In genomic region chr15:69339214-69339543, GRCh38 we compare ENCODE assay signal across 10 cellular contexts. TPM values are rescaled to one million over a fixed set of nuclear protein-coding genes. Genes with fewer than 3 reads are reported as not detected.
A peak's percentile ranks its signal among the peaks of the same experiment; 100 is the strongest.
DNase-seq lines count a peak whose midpoint lies in the region; ATAC-seq, FAIRE-seq and TF ChIP-seq lines count a peak whose summit lies in the region.
"Not testable (repeated sequence)": the region's sequence is repeated elsewhere in the genome, so short reads cannot be mapped to it uniquely, and the experiment has no call there.
"Had no signal": no experiment of that assay in that cellular context is flagged by ENCODE, and none has a peak within 500 bp of the region (broad histone marks: within the 10 kb centered on the region; RNA-seq: fewer than 3 reads in every experiment).

No MANE protein-coding gene starts in this region.

- ATAC-seq in A549; PC-3; RWPE2 (ENCODE audit: low read depth): not testable (repeated sequence)

- H3K36me3 ChIP-seq in PC-3 (ENCODE audit: low read depth, low read length); RWPE2 (ENCODE audit: low read depth); duodenal mucosa (ENCODE audit: control insufficient read depth in 1 of 2, insufficient read depth in 2 of 2, low read length in 2 of 2); osteoblast (ENCODE audit: insufficient read depth, low read length): not testable (repeated sequence)

- TF ChIP-seq EP300 in A549 (IDR thresholded peaks at IDR 0.05) = not testable (repeated sequence)

- H3K9me2 ChIP-seq in PC-3 (replicated peaks; ENCODE audit: low read length) = not testable (repeated sequence)

- not testable (repeated sequence) for TF ChIP-seq RAD21 in A549 (conservative IDR thresholded peaks at IDR 0.05 in 1 of 2, IDR thresholded peaks at IDR 0.05 in 1 of 2)

- not testable (repeated sequence) for H3F3A ChIP-seq in PC-3 (ENCODE audit: low read length, unreplicated experiment)

- H3K27ac ChIP-seq in A549 (peak overlapping the region in 1 of 2 experiments; percentile 36; a peak in 2 of 6 replicates), PC-3 (ENCODE audit: low read length) (peak overlapping the region; percentile 91), RWPE2 (ENCODE audit: poor library complexity, severe bottlenecking) (peak overlapping the region; percentile 33), duodenal mucosa (ENCODE audit: low read depth, low read length) (peak overlapping the region; percentile 10)
- not testable (repeated sequence) for H3K27ac ChIP-seq in osteoblast (ENCODE audit: low read depth, low read length)

- not testable (repeated sequence) for H3K79me2 ChIP-seq in PC-3 (ENCODE audit: low read length); osteoblast (ENCODE audit: insufficient read depth, low read length)

- not testable (repeated sequence) for H3K4me3 Mint-ChIP-seq in HFFc6

- not testable (repeated sequence) for BruUV-seq in PC-3 (replicated peaks; lab: Mats Ljungman, UMichigan)

- not testable (repeated sequence) for H3K9me3 Mint-ChIP-seq in HFFc6

- H3K4me2 ChIP-seq in A549 = peak overlapping the region; percentile 32; the same call in 2 of the 3 replicates
- peak overlapping the region; percentile 73 for H3K4me2 ChIP-seq in PC-3 (ENCODE audit: low read length)
- peak overlapping the region; percentile 39 for H3K4me2 ChIP-seq in osteoblast (ENCODE audit: insufficient read depth, low read length)

- peaks cover 26% of the 10 kb centered on the region for H3K4me1 Mint-ChIP-seq in HFFc6 (ENCODE audit: low read depth)

- not testable (repeated sequence) for H4K20me1 ChIP-seq in PC-3 (ENCODE audit: low read length); osteoblast (ENCODE audit: insufficient read depth, low read length)

- H3K9me3 ChIP-seq in A549; PC-3 (ENCODE audit: low read length); RWPE2 (ENCODE audit: severe bottlenecking); duodenal mucosa (ENCODE audit: control insufficient read depth in 1 of 2, low read length in 2 of 2); osteoblast (ENCODE audit: low read depth, low read length): not testable (repeated sequence)

- POLR2A ChIA-PET in A549 (lab: Yijun Ruan, JAX); PC-3 (lab: Charles Lee; ENCODE audit: unreplicated experiment): not testable (repeated sequence)

- H3K27me3 ChIP-seq in PC-3 (ENCODE audit: low read length); RWPE2 (ENCODE audit: insufficient read depth, poor library complexity, severe bottlenecking); duodenal mucosa (ENCODE audit: control insufficient read depth in 1 of 2, insufficient read depth in 2 of 2, low read length in 2 of 2); osteoblast (ENCODE audit: insufficient read depth, low read length): not testable (repeated sequence)

- H3K27me3 Mint-ChIP-seq in HFFc6 (ENCODE audit: insufficient read depth) = not testable (repeated sequence)

- not testable (repeated sequence) for TF ChIP-seq POLR2A in A549 (IDR thresholded peaks at IDR 0.05; ENCODE audit: low read length)

- H3K4me1 ChIP-seq in A549 (peaks cover 44% of the 10 kb centered on the region), PC-3 (ENCODE audit: insufficient read depth, low read length) (peaks cover 50% of the 10 kb centered on the region), RWPE2 (ENCODE audit: insufficient read depth, poor library complexity, severe bottlenecking) (peaks cover 38% of the 10 kb centered on the region)
- H3K4me1 ChIP-seq in duodenal mucosa (ENCODE audit: control insufficient read depth in 1 of 2, insufficient read depth in 2 of 2, low read length in 2 of 2); osteoblast (ENCODE audit: insufficient read depth, low read length): not testable (repeated sequence)

- not testable (repeated sequence) for H3K36me3 Mint-ChIP-seq in HFFc6 (ENCODE audit: low read depth)

- H3K27ac Mint-ChIP-seq in HFFc6 = peak overlapping the region; percentile 29; the same call in 1 of the 2 replicates

- H3K9ac ChIP-seq in PC-3 (ENCODE audit: low read length); duodenal mucosa (ENCODE audit: low read depth in 1 of 2, low read length in 2 of 2): not testable (repeated sequence)

- intact Hi-C loops in PC-3 (cut with micrococcal nuclease) = not testable (repeated sequence)

- CTCF ChIA-PET in A549 (lab: Yijun Ruan, JAX); PC-3 (lab: Charles Lee): not testable (repeated sequence)

- FAIRE-seq in A549 (lab: Jason Lieb, UNC) = not testable (repeated sequence)

- 93% methylated on average over 6 of the region's 6 CpGs for WGBS in A549 (ENCODE audit: missing lambda C conversion rate)

- DNase-seq in A549 (ENCODE audit: low read depth in 1 of 2, low spot score in 1 of 2); HFFc6; PC-3; RWPE2 (ENCODE audit: low spot score); osteoblast (ENCODE audit: insufficient read length, low spot score, missing footprints): not testable (repeated sequence)

- not testable (repeated sequence) for H2AFZ ChIP-seq in PC-3 (ENCODE audit: low read length); osteoblast (ENCODE audit: low read length)

- H3K4me3 ChIP-seq in A549; PC-3 (ENCODE audit: low read length); RWPE2 (ENCODE audit: severe bottlenecking); duodenal mucosa (ENCODE audit: low read depth in 1 of 2, low read length in 2 of 2); osteoblast (ENCODE audit: insufficient read depth, low read length): not testable (repeated sequence)

- TF ChIP-seq CTCF in A549 (IDR thresholded peaks at IDR 0.05); HFFc6 (IDR thresholded peaks at IDR 0.05); PC-3 (conservative IDR thresholded peaks at IDR 0.05; ENCODE audit: low read depth, low read length); RWPE2 (IDR thresholded peaks at IDR 0.05; ENCODE audit: poor library complexity, severe bottlenecking); osteoblast (IDR thresholded peaks at IDR 0.05; ENCODE audit: extremely low read depth, low read depth, low read length): not testable (repeated sequence)

RNA-seq across cellular contexts. Expression of gene PAQR5, which starts 40.5 kb away (rescaled TPM):
- 114 and 158 TPM in 2 replicates for polyA plus RNA-seq in A549 (2011; rRNA removed)
- polyA plus RNA-seq in A549 (2012; cell fraction: cytosol; rRNA removed) = 109 and 154 TPM in 2 replicates
- 113 and 118 TPM in 2 replicates for polyA plus RNA-seq in A549 (2012; cell fraction: nucleus; rRNA removed)
- polyA plus RNA-seq in A549 (2017; fragmentation: RNase III; extraction: RNeasy Plus Mini Kit Qiagen cat#74134 plus additional on column Dnase treatment) = 83.8 to 104 TPM (median 90.7 TPM) in 3 replicates
- 292 and 372 TPM in 2 replicates for polyA minus RNA-seq in A549 (2011; rRNA and poly(A)+ RNA removed)
- total RNA-seq in HFFc6 (2021; fragmentation: NEBNext Ultra II Directional; extraction: Animal tissue kit (Norgen Biotek cat#: 25700)) = 1 to 10 TPM; 1.3 to 2.2 (median 1.6) TPM
- 12.2 and 16.5 TPM in 2 replicates for total RNA-seq in PC-3 (2014; rRNA removed)
- 1.1 and 1.5 TPM in 2 replicates for total RNA-seq in osteoblast
- total RNA-seq: CD4-positive, alpha-beta T cell; CD8-positive, alpha-beta memory T cell; GM12878 had no signal
- polyA plus RNA-seq: CD14-positive monocyte; CD8-positive, alpha-beta memory T cell had no signal
